Comparison of ENCODE assay signal across 12 cellular contexts in the genomic region with DNA sequence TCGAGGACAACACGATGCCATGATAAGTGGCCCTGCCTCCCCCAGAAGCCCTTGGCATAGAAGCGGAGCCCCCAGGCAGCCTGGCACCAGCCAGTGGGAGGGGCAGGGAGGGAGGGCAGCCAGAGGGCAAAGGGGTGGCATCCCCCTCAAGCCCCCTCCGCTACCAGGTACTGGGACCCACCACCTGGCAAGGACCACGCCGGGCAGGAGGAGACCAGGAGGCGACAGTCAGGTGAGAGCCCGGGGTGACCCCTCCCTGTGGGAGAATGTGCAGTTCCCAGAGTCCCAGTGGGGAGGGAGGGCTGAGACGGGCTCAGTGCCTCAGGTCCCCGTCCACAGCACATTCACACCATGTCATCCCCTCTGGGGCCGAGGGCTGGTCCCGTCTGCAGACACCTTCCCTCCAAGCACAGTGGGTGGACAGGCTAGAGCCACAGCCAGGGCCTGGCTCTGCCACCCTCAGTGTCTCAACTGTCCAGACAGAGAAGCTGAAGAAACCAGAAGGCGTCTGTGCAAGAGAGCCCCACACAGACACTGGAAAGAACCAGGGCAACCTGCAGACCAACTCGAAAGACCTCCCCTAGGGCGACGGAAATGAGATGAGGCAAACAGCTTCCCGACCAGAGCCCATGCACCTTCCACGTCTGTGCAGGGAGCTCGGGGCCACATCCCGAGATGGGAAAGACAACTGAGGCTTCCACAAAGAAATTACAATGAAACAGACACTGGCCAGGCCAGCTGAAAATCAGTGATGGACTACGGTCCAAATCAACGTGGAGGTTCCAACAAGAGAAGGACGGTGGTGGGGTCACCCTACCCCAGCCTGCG. TPM values are rescaled to one million over a fixed set of nuclear protein-coding genes. Genes with fewer than 3 reads are reported as not detected.
DNase-seq lines count a peak whose midpoint lies in the region; ATAC-seq, FAIRE-seq and TF ChIP-seq lines count a peak whose summit lies in the region.
"Had no signal": no experiment of that assay in that cellular context is flagged by ENCODE, and none has a peak within 500 bp of the region (broad histone marks: within the 10 kb centered on the region; RNA-seq: fewer than 3 reads in every experiment).

No MANE protein-coding gene starts in this region.

- H3K9me3 ChIP-seq in H1 (ENCODE audit: insufficient read depth in 2 of 2, low read depth in 1 of 2, low read length in 1 of 2) (no peaks in the 10 kb centered on the region), tibial nerve (no peaks in the 10 kb centered on the region)
- H3K9me3 ChIP-seq: HAP-1 had no signal

- H3K56ac ChIP-seq in H1 (replicated peaks; ENCODE audit: insufficient read length, low read depth, low read length), result no peak overlapping the region

- ATAC-seq in activated naive CD8-positive, alpha-beta T cell treated with anti-CD3 and anti-CD28 coated beads, Interleukin-2, amount 10 ng/mL, durations not matched to agents 7 days and 5 days (ENCODE audit: low read depth), result no peak
- no peak for ATAC-seq in activated naive CD8-positive, alpha-beta T cell treated with anti-CD3 and anti-CD28 coated beads, Interleukin-2, amount 50 U/mL, for 24 hours
- ATAC-seq in GM19035 (IDR thresholded peaks at IDR 0.05; ENCODE audit: unreplicated experiment) (no peak), GM18511 (IDR thresholded peaks at IDR 0.05; ENCODE audit: unreplicated experiment) (no peak)
- ATAC-seq: activated T-cell treated with anti-CD3 and anti-CD28 coated beads, Interleukin-2, amount 50 U/mL, for 72 hours had no signal

- 89% methylated on average over 22 of the region's 24 CpGs; no CpG with 5 or more reads in 1 of the 2 experiments for WGBS in H1 (ENCODE audit: extremely low coverage in 1 of 2, insufficient coverage in 1 of 2, insufficient read length in 1 of 2, insufficient replicate concordance in 2 of 2, low coverage in 1 of 2, low lambda C conversion rate in 2 of 2, missing lambda C conversion rate in 1 of 2), 2 experiments
- WGBS in tibial nerve, 2 donors, result 78 to 79% methylated on average over 21 to 24 of the region's 24 CpGs

- no peak for TF ChIP-seq EP300 in H1 (IDR thresholded peaks at IDR 0.05; ENCODE audit: borderline replicate concordance in 1 of 2, low read depth in 2 of 2, low read length in 2 of 2)
- TF ChIP-seq EP300 in tibial nerve (IDR thresholded peaks at IDR 0.05), result no peak

- H3K4me3 ChIP-seq in H1 (ENCODE audit: extremely low read depth in 1 of 4, insufficient read depth in 2 of 4, low read depth in 3 of 4, low read length in 4 of 4) (no peak overlapping the region), tibial nerve (no peak overlapping the region)
- H3K4me3 ChIP-seq: HAP-1 had no signal

- FAIRE-seq in H1 (lab: Jason Lieb, UNC), result no peak

- H4K91ac ChIP-seq in H1 (replicated peaks; ENCODE audit: insufficient read length, low read length), result no peak overlapping the region

- H2BK15ac ChIP-seq in H1 (ENCODE audit: low read length), result no peak overlapping the region

- H3K23ac ChIP-seq in H1 (ENCODE audit: insufficient read length), result no peak overlapping the region

- H3K27me3 Mint-ChIP-seq in activated naive CD8-positive, alpha-beta T cell treated with anti-CD3 and anti-CD28 coated beads, Interleukin-2, amount 10 ng/mL, durations not matched to agents 7 days and 5 days, result no peaks in the 10 kb centered on the region
- no peaks in the 10 kb centered on the region for H3K27me3 Mint-ChIP-seq in activated naive CD8-positive, alpha-beta T cell treated with anti-CD3 and anti-CD28 coated beads, Interleukin-2, amount 50 U/mL, for 24 hours
- H3K27me3 Mint-ChIP-seq in nephron (ENCODE audit: low read depth), result no peaks in the 10 kb centered on the region
- H3K27me3 Mint-ChIP-seq: activated B cell treated with CpG ODN at 0.5 μM for 24 hours had no signal

- TF ChIP-seq CTCF in H1 (IDR thresholded peaks at IDR 0.05; ENCODE audit: control extremely low read depth in 1 of 3, insufficient read depth in 1 of 3, low read depth in 1 of 3, low read length in 3 of 3), result no peak
- no peak for TF ChIP-seq CTCF in nephron (IDR thresholded peaks at IDR 0.05; ENCODE audit: unreplicated experiment in 3 of 3)
- no peak for TF ChIP-seq CTCF in tibial nerve (IDR thresholded peaks at IDR 0.05)

- no peaks in the 10 kb centered on the region for H3K36me3 Mint-ChIP-seq in activated naive CD8-positive, alpha-beta T cell treated with anti-CD3 and anti-CD28 coated beads, Interleukin-2, amount 10 ng/mL, durations not matched to agents 7 days and 5 days
- no peaks in the 10 kb centered on the region for H3K36me3 Mint-ChIP-seq in activated naive CD8-positive, alpha-beta T cell treated with anti-CD3 and anti-CD28 coated beads, Interleukin-2, amount 50 U/mL, for 24 hours (ENCODE audit: low read depth)
- peaks cover under 1% of the 10 kb centered on the region for H3K36me3 Mint-ChIP-seq in nephron (ENCODE audit: low read depth)

- H3K9me3 Mint-ChIP-seq in activated naive CD8-positive, alpha-beta T cell treated with anti-CD3 and anti-CD28 coated beads, Interleukin-2, amount 10 ng/mL, durations not matched to agents 7 days and 5 days, result no peaks in the 10 kb centered on the region
- H3K9me3 Mint-ChIP-seq in activated naive CD8-positive, alpha-beta T cell treated with anti-CD3 and anti-CD28 coated beads, Interleukin-2, amount 50 U/mL, for 24 hours, result no peaks in the 10 kb centered on the region
- H3K9me3 Mint-ChIP-seq in nephron, result no peaks in the 10 kb centered on the region
- H3K9me3 Mint-ChIP-seq: activated B cell treated with CpG ODN at 0.5 μM for 24 hours; activated T-cell treated with anti-CD3 and anti-CD28 coated beads, Interleukin-2, amount 50 U/mL, for 72 hours had no signal

- H3K4me3 Mint-ChIP-seq in activated naive CD8-positive, alpha-beta T cell treated with anti-CD3 and anti-CD28 coated beads, Interleukin-2, amount 10 ng/mL, durations not matched to agents 7 days and 5 days, result no peak overlapping the region
- no peak overlapping the region for H3K4me3 Mint-ChIP-seq in activated naive CD8-positive, alpha-beta T cell treated with anti-CD3 and anti-CD28 coated beads, Interleukin-2, amount 50 U/mL, for 24 hours
- H3K4me3 Mint-ChIP-seq in nephron, result peak overlapping the region in 1 of 3 experiments; percentile 50
- H3K4me3 Mint-ChIP-seq: activated B cell treated with CpG ODN at 0.5 μM for 24 hours; activated T-cell treated with anti-CD3 and anti-CD28 coated beads, Interleukin-2, amount 50 U/mL, for 72 hours had no signal

- peaks cover 0 to 12% (median 2%) of the 10 kb centered on the region in 4 experiments; a peak in 5 of 7 replicates for H3K4me1 ChIP-seq in H1 (replicated peaks in 1 of 4; ENCODE audit: control insufficient read depth in 3 of 4, insufficient read depth in 4 of 4, low read length in 3 of 4)
- H3K4me1 ChIP-seq in tibial nerve, result peaks cover 0 to 86% (median 70%) of the 10 kb centered on the region in 4 donors
- H3K4me1 ChIP-seq: HAP-1 had no signal

- H3K36me3 ChIP-seq in H1 (ENCODE audit: control insufficient read depth in 2 of 4, insufficient read depth in 4 of 4, low read length in 3 of 4) (peaks cover 0 to 13% (median 9%) of the 10 kb centered on the region in 4 experiments; a peak in 4 of 8 replicates), tibial nerve (peaks cover 0 to 23% (median 8%) of the 10 kb centered on the region in 3 donors)

- H3K4me2 ChIP-seq in H1 (ENCODE audit: insufficient read depth in 1 of 2, low read depth in 2 of 2, low read length in 2 of 2), result no peak overlapping the region

- TF ChIP-seq POLR2A in H1 (IDR thresholded peaks at IDR 0.05; ENCODE audit: control extremely low read depth in 1 of 2, low read depth in 2 of 2, low read length in 2 of 2) (no peak), tibial nerve (IDR thresholded peaks at IDR 0.05) (no peak)

- peaks cover 9% of the 10 kb centered on the region for H3K4me1 Mint-ChIP-seq in activated naive CD8-positive, alpha-beta T cell treated with anti-CD3 and anti-CD28 coated beads, Interleukin-2, amount 10 ng/mL, durations not matched to agents 7 days and 5 days
- H3K4me1 Mint-ChIP-seq in activated naive CD8-positive, alpha-beta T cell treated with anti-CD3 and anti-CD28 coated beads, Interleukin-2, amount 50 U/mL, for 24 hours, result peaks cover 32% of the 10 kb centered on the region
- peaks cover 44% of the 10 kb centered on the region for H3K4me1 Mint-ChIP-seq in nephron

- peaks cover 9 to 86% of the 10 kb centered on the region in 2 experiments; a peak in 3 of 4 replicates for H3K79me2 ChIP-seq in H1 (ENCODE audit: control insufficient read depth in 1 of 2, insufficient read depth in 2 of 2, low read length in 2 of 2)

- H3K79me1 ChIP-seq in H1 (ENCODE audit: low read depth, low read length), result peaks cover 38% of the 10 kb centered on the region

- H3K27me3 ChIP-seq in H1 (replicated peaks in 1 of 4; ENCODE audit: control insufficient read depth in 3 of 4, extremely low read depth in 1 of 4, insufficient read depth in 3 of 4, low read length in 3 of 4), result no peaks in the 10 kb centered on the region
- H3K27me3 ChIP-seq in tibial nerve, result no peaks in the 10 kb centered on the region

- no peaks in the 10 kb centered on the region for H3K23me2 ChIP-seq in H1 (ENCODE audit: low read depth, low read length)

- H2AFZ ChIP-seq in H1 (ENCODE audit: low read length), result no peak overlapping the region

- H2BK5ac ChIP-seq in H1 (ENCODE audit: low read depth, low read length), result peak overlapping the region; percentile 26

- CTCF ChIA-PET in H1 (lab: Charles Lee; ENCODE audit: partially characterized antibody), result interaction anchor here (1.0 to 1.4 kb wide), 3 partner anchors 12 to 314 kb away, joined by 3 to 5 read pairs (median 3); no protein-coding TSS in a partner anchor

- POLR2A ChIA-PET in activated naive CD8-positive, alpha-beta T cell treated with anti-CD3 and anti-CD28 coated beads, Interleukin-2, amount 10 ng/mL, durations not matched to agents 7 days and 5 days (lab: Charles Lee), result no interaction called here
- POLR2A ChIA-PET in H1 (lab: Charles Lee; ENCODE audit: partially characterized antibody), result interaction anchor here (0.8 to 3.9 kb wide), 5 partner anchors 9 to 43 kb away, joined by 3 to 19 read pairs (median 4); no protein-coding TSS in a partner anchor

- no peak for TF ChIP-seq RAD21 in H1 (IDR thresholded peaks at IDR 0.05 in 1 of 2, conservative IDR thresholded peaks at IDR 0.05 in 1 of 2; ENCODE audit: low read depth in 2 of 2, low read length in 2 of 2)

- H2BK12ac ChIP-seq in H1 (ENCODE audit: low read depth, low read length), result no peak overlapping the region

- H3K27ac ChIP-seq in H1 (ENCODE audit: low read depth, low read length) (0 out of 2 replicates have a peak overlapping the region, but pooled peaks have one; percentile 24), tibial nerve (peak overlapping the region; percentile 51 to 79 (median 64))

- DNase-seq in activated naive CD8-positive, alpha-beta T cell treated with anti-CD3 and anti-CD28 coated beads, Interleukin-2, amount 10 ng/mL, durations not matched to agents 7 days and 5 days, result peak; percentile 23
- DNase-seq in activated naive CD8-positive, alpha-beta T cell treated with anti-CD3 and anti-CD28 coated beads, Interleukin-2, amount 50 U/mL, for 24 hours, result no peak
- DNase-seq in H1 (ENCODE audit: low read depth in 1 of 2, low spot score in 2 of 2) (no peak), tibial nerve (ENCODE audit: low spot score in 2 of 2) (no peak), NCI-H187 treated with DMSO at 0.1 percent for 48 hours (lab: John Stamatoyannopoulos, UW) (no peak)
- DNase-seq: activated B cell treated with CpG ODN at 0.5 μM for 24 hours; activated T-cell treated with anti-CD3 and anti-CD28 coated beads, Interleukin-2, amount 50 U/mL, for 72 hours; NCI-H510A had no signal

- H2BK20ac ChIP-seq in H1 (ENCODE audit: low read length), result no peak overlapping the region

- H3K4ac ChIP-seq in H1 (replicated peaks; ENCODE audit: insufficient read length, low read depth, low read length), result no peak overlapping the region

- peaks cover 57 to 61% of the 10 kb centered on the region in 2 experiments for H4K20me1 ChIP-seq in H1 (replicated peaks in 1 of 2; ENCODE audit: control insufficient read depth in 1 of 2, insufficient read depth in 2 of 2, low read length in 2 of 2)

- H3K18ac ChIP-seq in H1 (ENCODE audit: extremely low read depth, low read length), result no peak overlapping the region

- H2BK120ac ChIP-seq in H1 (replicated peaks; ENCODE audit: low read depth, low read length), result no peak overlapping the region

- 0 out of 2 replicates have a peak overlapping the region, but pooled peaks have one; percentile 15 for H4K8ac ChIP-seq in H1 (ENCODE audit: extremely low read depth, insufficient read depth, low read length)

- no peak overlapping the region for H3K14ac ChIP-seq in H1 (ENCODE audit: insufficient read length)

- H3K9ac ChIP-seq in H1 (replicated peaks in 1 of 4; ENCODE audit: extremely low read depth in 1 of 4, low read depth in 3 of 4, low read length in 3 of 4), result no peak overlapping the region

- H2AK5ac ChIP-seq in H1 (ENCODE audit: low read depth, low read length), result no peak overlapping the region; the same call in 1 of the 2 replicates

- no peak overlapping the region for H3K27ac Mint-ChIP-seq in activated naive CD8-positive, alpha-beta T cell treated with anti-CD3 and anti-CD28 coated beads, Interleukin-2, amount 10 ng/mL, durations not matched to agents 7 days and 5 days
- no peak overlapping the region for H3K27ac Mint-ChIP-seq in activated naive CD8-positive, alpha-beta T cell treated with anti-CD3 and anti-CD28 coated beads, Interleukin-2, amount 50 U/mL, for 24 hours
- peak overlapping the region; percentile 44 to 66 (median 45) for H3K27ac Mint-ChIP-seq in nephron
- H3K27ac Mint-ChIP-seq: activated B cell treated with CpG ODN at 0.5 μM for 24 hours; activated T-cell treated with anti-CD3 and anti-CD28 coated beads, Interleukin-2, amount 50 U/mL, for 72 hours had no signal

- no peak overlapping the region for H4K5ac ChIP-seq in H1 (ENCODE audit: insufficient read length, low read depth, low read length)

RNA-seq across cellular contexts. Expression of a gene that starts 11.1 kb away (rescaled TPM):
- total RNA-seq in activated naive CD8-positive, alpha-beta T cell treated with anti-CD3 and anti-CD28 coated beads, Interleukin-2, amount 10 ng/mL, durations not matched to agents 7 days and 5 days, result 10 to 100 TPM; 50.7 to 54.1 TPM
- 82.7 and 87.8 TPM in 2 replicates for total RNA-seq in H1 (2021; fragmentation: NEBNext Ultra II Directional; extraction: Animal tissue kit (Norgen Biotek cat#: 25700))
- 31.0 and 38.4 TPM in 2 replicates for polyA plus RNA-seq in H1 (2011; rRNA removed)
- 15.4 TPM for polyA plus RNA-seq in H1 (2011; cell fraction: cytosol; rRNA removed)
- 36.5 TPM for polyA plus RNA-seq in H1 (2011; cell fraction: nucleus; rRNA removed)
- polyA plus RNA-seq in H1 (2012, experiment 1 of 2), result 46.3 to 49.6 TPM (median 47.8 TPM) in 4 replicates
- 24.5 TPM for polyA plus RNA-seq in H1 (2012, experiment 2 of 2)
- polyA plus RNA-seq in H1 (2013, experiment 1 of 2), result 34.4 TPM
- 34.5 TPM for polyA plus RNA-seq in H1 (2013, experiment 2 of 2)
- polyA minus RNA-seq in H1 (2011; rRNA and poly(A)+ RNA removed), result 15.6 and 21.7 TPM in 2 replicates
- polyA minus RNA-seq in H1 (2011; cell fraction: cytosol; rRNA and poly(A)+ RNA removed), result 51.7 TPM
- polyA minus RNA-seq in H1 (2011; cell fraction: nucleus; rRNA and poly(A)+ RNA removed), result 35.8 TPM
- 10 to 100 TPM; 61.6 to 70.8 (median 65.3) TPM for total RNA-seq in tibial nerve

RNA-seq across cellular contexts. Expression of a gene that starts 31.4 kb away (rescaled TPM):
- 10 to 100 TPM; 14.2 to 17.0 TPM for total RNA-seq in activated naive CD8-positive, alpha-beta T cell treated with anti-CD3 and anti-CD28 coated beads, Interleukin-2, amount 10 ng/mL, durations not matched to agents 7 days and 5 days
- 17.2 and 20.2 TPM in 2 replicates for total RNA-seq in H1 (2021; fragmentation: NEBNext Ultra II Directional; extraction: Animal tissue kit (Norgen Biotek cat#: 25700))
- 12.7 and 13.6 TPM in 2 replicates for polyA plus RNA-seq in H1 (2011; rRNA removed)
- polyA plus RNA-seq in H1 (2011; cell fraction: cytosol; rRNA removed), result 13.0 TPM
- 11.0 TPM for polyA plus RNA-seq in H1 (2011; cell fraction: nucleus; rRNA removed)
- polyA plus RNA-seq in H1 (2012, experiment 1 of 2), result 12.5 to 16.9 TPM (median 14.6 TPM) in 4 replicates
- 17.3 TPM for polyA plus RNA-seq in H1 (2012, experiment 2 of 2)
- polyA plus RNA-seq in H1 (2013, experiment 1 of 2), result 11.6 TPM
- polyA plus RNA-seq in H1 (2013, experiment 2 of 2), result 12.4 TPM
- 6.7 and 9.0 TPM in 2 replicates for polyA minus RNA-seq in H1 (2011; rRNA and poly(A)+ RNA removed)
- polyA minus RNA-seq in H1 (2011; cell fraction: cytosol; rRNA and poly(A)+ RNA removed), result 10.8 TPM
- polyA minus RNA-seq in H1 (2011; cell fraction: nucleus; rRNA and poly(A)+ RNA removed), result 7.3 TPM
- 10 to 100 TPM in 3 of 4 donors, 1 to 10 TPM in 1; 9.2 to 28.2 (median 13.7) TPM for total RNA-seq in tibial nerve

Comparison
In these comparisons a context has a peak if more than half of its experiments do, and no peak if none do; other contexts are left out.
1. H3K27ac Mint-ChIP-seq: peak in nephron (3 of 3); none in activated naive CD8-positive, alpha-beta T cell treated with anti-CD3 and anti-CD28 coated beads, Interleukin-2, amount 10 ng/mL, durations not matched to agents 7 days and 5 days (single experiment) and activated naive CD8-positive, alpha-beta T cell treated with anti-CD3 and anti-CD28 coated beads, Interleukin-2, amount 50 U/mL, for 24 hours (single experiment).